In genomic region chr7:5682889-5683670, GRCh38 we compare ENCODE assay signal across 13 cellular contexts.
DNase-seq lines count a peak whose midpoint lies in the region; FAIRE-seq and TF ChIP-seq lines count a peak whose summit lies in the region.
"Had no signal": no experiment of that assay in that cellular context is flagged by ENCODE, and none has a peak within 500 bp of the region (broad histone marks: within the 10 kb centered on the region; RNA-seq: fewer than 3 reads in every experiment).

No MANE protein-coding gene starts in this region.

- no peaks in the 10 kb centered on the region for H3K27me3 Mint-ChIP-seq in endodermal cell (ENCODE audit: insufficient read depth)

- H3K36me3 ChIP-seq in SJSA1 (peaks cover 61% of the 10 kb centered on the region), endodermal cell (ENCODE audit: control insufficient read depth, insufficient read depth, low read length) (peaks cover 32% of the 10 kb centered on the region), spleen (peaks cover 0 to 41% (median 6%) of the 10 kb centered on the region in 6 donors), tibial nerve (peaks cover 0 to 14% (median 0%) of the 10 kb centered on the region in 3 donors)

- peaks cover 49% of the 10 kb centered on the region for H3K4me1 ChIP-seq in SJSA1 (replicated peaks)
- H3K4me1 ChIP-seq in endodermal cell (ENCODE audit: control insufficient read depth, insufficient read depth, low read length) = peaks cover 19% of the 10 kb centered on the region
- H3K4me1 ChIP-seq in spleen = peaks cover 58 to 100% (median 79%) of the 10 kb centered on the region in 6 donors
- H3K4me1 ChIP-seq in tibial nerve = peaks cover 0 to 73% (median 19%) of the 10 kb centered on the region in 4 donors

- intact Hi-C loops in spleen (cut with DNase I; ENCODE audit: low total_unique reads) (no loop called here), lower leg skin (cut with DNase I; ENCODE audit: low total_unique reads) (no loop called here)

- TF ChIP-seq CTCF in endodermal cell (conservative IDR thresholded peaks at IDR 0.05) (no peak), spleen (IDR thresholded peaks at IDR 0.05 in 8 of 11, conservative IDR thresholded peaks at IDR 0.05 in 3 of 11) (no peak), tibial nerve (IDR thresholded peaks at IDR 0.05) (no peak), lower leg skin (IDR thresholded peaks at IDR 0.05) (no peak)

- peaks cover 28% of the 10 kb centered on the region for H3K36me3 Mint-ChIP-seq in endodermal cell (ENCODE audit: low read depth)

- DNase-seq in GM18507 (ENCODE audit: extremely low spot score, insufficient read length, low read depth) (no peak), SJSA1 (ENCODE audit: low read depth in 1 of 2, low spot score in 2 of 2) (peak in 1 of 2 experiments; percentile 71), endodermal cell (no peak), spleen (no peak), tibial nerve (ENCODE audit: low spot score in 2 of 2) (no peak), lower leg skin (ENCODE audit: low spot score in 2 of 2) (no peak), HEK293T (ENCODE audit: extremely low spot score) (no peak)
- DNase-seq: Calu3, kidney glomerular epithelial cell, NCI-H526 treated with DMSO at 0.1 percent for 48 hours, substantia nigra, T1000 had no signal

- peak; percentile 35 for FAIRE-seq in GM18507 (lab: Jason Lieb, UNC)

- peaks cover 30% of the 10 kb centered on the region for H3K4me1 Mint-ChIP-seq in endodermal cell

- no peaks in the 10 kb centered on the region for H3K9me3 Mint-ChIP-seq in endodermal cell

- H3K27me3 ChIP-seq in SJSA1 (replicated peaks) = no peaks in the 10 kb centered on the region
- no peaks in the 10 kb centered on the region for H3K27me3 ChIP-seq in endodermal cell (ENCODE audit: control insufficient read depth, insufficient read depth, low read length, poor library complexity, severe bottlenecking)
- no peaks in the 10 kb centered on the region for H3K27me3 ChIP-seq in spleen (replicated peaks in 1 of 7)
- H3K27me3 ChIP-seq in tibial nerve = no peaks in the 10 kb centered on the region

- TF ChIP-seq POLR2A in spleen (IDR thresholded peaks at IDR 0.05) (no peak), tibial nerve (IDR thresholded peaks at IDR 0.05) (no peak), lower leg skin (IDR thresholded peaks at IDR 0.05) (no peak)

- no peak overlapping the region for H3K4me3 Mint-ChIP-seq in endodermal cell

- 96% methylated on average over 3 of the region's 4 CpGs; no CpG with 5 or more reads in 1 of the 2 experiments for WGBS in endodermal cell (ENCODE audit: insufficient coverage in 1 of 2, insufficient read length in 1 of 2), 2 experiments
- 67 to 78% (median 73%) methylated on average over 4 of the region's 4 CpGs for WGBS in spleen, 5 donors
- 65 to 69% methylated on average over 4 of the region's 4 CpGs for WGBS in tibial nerve, 2 donors
- WGBS in lower leg skin, 2 donors = 81 to 82% methylated on average over 4 of the region's 4 CpGs

- H3K27ac Mint-ChIP-seq in endodermal cell = peak overlapping the region; percentile 74

- no peak overlapping the region for H3K4me3 ChIP-seq in SJSA1
- no peak overlapping the region for H3K4me3 ChIP-seq in endodermal cell (ENCODE audit: low read length)
- no peak overlapping the region for H3K4me3 ChIP-seq in spleen
- no peak overlapping the region for H3K4me3 ChIP-seq in tibial nerve
- H3K4me3 ChIP-seq in lower leg skin (ENCODE audit: low read depth, poor library complexity, severe bottlenecking) = no peak overlapping the region

- POLR2A ChIA-PET in HEK293T (lab: Yijun Ruan, JAX) = no interaction called here

- H3K9ac ChIP-seq in endodermal cell (ENCODE audit: extremely low read depth, low read length, poor library complexity, severe bottlenecking) = no peak overlapping the region

- H3K9me3 ChIP-seq in SJSA1 (replicated peaks) (no peaks in the 10 kb centered on the region), endodermal cell (ENCODE audit: control insufficient read depth, low read length) (no peaks in the 10 kb centered on the region), spleen (no peaks in the 10 kb centered on the region), tibial nerve (no peaks in the 10 kb centered on the region)

- TF ChIP-seq EP300 in tibial nerve (IDR thresholded peaks at IDR 0.05) = no peak

- CTCF ChIA-PET in HEK293T (lab: Yijun Ruan, JAX) = interaction anchor here (0.7 kb wide), 1 partner anchor 97 kb away, joined by 6 read pairs; no protein-coding TSS in a partner anchor

- H3K27ac ChIP-seq in SJSA1 = peak overlapping the region; percentile 26; the same call in 1 of the 2 replicates
- no peak overlapping the region for H3K27ac ChIP-seq in endodermal cell (ENCODE audit: low read depth, low read length)
- H3K27ac ChIP-seq in spleen = peak overlapping the region in 6 of 8 donors; percentile 38 to 86 (median 77)
- no peak overlapping the region for H3K27ac ChIP-seq in tibial nerve
- H3K27ac ChIP-seq: RWPE1 had no signal

TF ChIP-seq in HEK293T, 16 proteins besides CTCF, POLR2A, EP300 and RAD21:
- TF ChIP-seq PKNOX1 (IDR thresholded peaks at IDR 0.05) (no peak), ARNT (IDR thresholded peaks at IDR 0.05) (no peak), FOXK2 (IDR thresholded peaks at IDR 0.05) (no peak), SP1 (IDR thresholded peaks at IDR 0.05) (no peak), BHLHE40 (IDR thresholded peaks at IDR 0.05; ENCODE audit: borderline replicate concordance) (no peak), SUZ12 (IDR thresholded peaks at IDR 0.05) (no peak), TARDBP (IDR thresholded peaks at IDR 0.05) (no peak), FOXM1 (IDR thresholded peaks at IDR 0.05; ENCODE audit: borderline replicate concordance) (no peak), NFRKB (IDR thresholded peaks at IDR 0.05) (no peak)

Comparison
In these comparisons a context has a peak if more than half of its experiments do, and no peak if none do; other contexts are left out.
1. H3K27ac ChIP-seq: peak in SJSA1 (single experiment) and spleen (6 of 8); none in endodermal cell (single experiment) and tibial nerve (0 of 4).